In the genomic region with DNA sequence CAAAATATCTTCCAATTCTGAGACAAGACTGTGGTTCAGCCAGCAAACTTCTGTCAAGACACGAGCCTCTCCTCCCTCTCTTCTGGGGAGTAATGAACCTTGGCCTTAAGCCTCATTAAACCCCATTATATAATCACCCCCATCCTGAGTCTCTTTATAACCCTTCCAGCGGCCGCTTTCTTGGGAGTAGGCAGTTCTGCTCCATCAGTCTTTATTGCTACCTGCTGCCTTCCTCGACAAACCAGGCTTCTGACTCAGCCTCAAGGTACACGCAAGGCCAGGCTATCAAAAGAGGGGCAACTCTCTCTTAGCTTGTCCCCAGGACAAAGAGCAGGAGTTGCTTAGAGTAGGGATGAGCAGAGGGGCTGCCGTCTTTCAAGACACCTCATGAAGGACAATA, we compare ENCODE assay signal across 34 cellular contexts.
"Had no signal": no experiment of that assay in that cellular context is flagged by ENCODE, and none has a peak within 500 bp of the region (broad histone marks: within the 10 kb centered on the region; RNA-seq: fewer than 3 reads in every experiment).

No MANE protein-coding gene starts in this region.

- H3K4me1 Mint-ChIP-seq: activated B cell treated with CpG ODN at 0.5 μM for 24 hours; activated CD4-positive, alpha-beta T cell treated with anti-CD3 and anti-CD28 coated beads for 36 hours; stimulated activated memory B cell treated with anti-CD40 and anti-IgM and Interleukin-4, amounts not matched to agents 10 μg/mL and 1 μg/mL and 100 μg/mL, for 72 hours; stimulated activated naive CD8-positive, alpha-beta T cell treated with anti-CD3 and anti-CD28 coated beads, Interleukin-15, amount 100 ng/mL, for 72 hours; T-helper 17 cell had no signal

- H3K27ac ChIP-seq: adrenal gland, body of pancreas, cardiac muscle cell, colonic mucosa, gastroesophageal sphincter, left lung, ovary, prostate gland, sigmoid colon, vagina had no signal

- H3K27ac Mint-ChIP-seq: activated B cell treated with CpG ODN at 0.5 μM for 24 hours; activated CD4-positive, alpha-beta T cell treated with anti-CD3 and anti-CD28 coated beads for 36 hours; activated naive CD8-positive, alpha-beta T cell; activated T-cell treated with anti-CD3 and anti-CD28 coated beads, Interleukin-2, amount 50 U/mL, for 72 hours; natural killer cell treated with Interleukin-12 subunit alpha and Interleukin-12 subunit beta and Interleukin-15 and Interleukin-18, amount 100 ng/mL, for 72 hours; stimulated activated memory B cell treated with anti-CD40 and anti-IgM and Interleukin-4, amounts not matched to agents 10 μg/mL and 1 μg/mL and 100 μg/mL, for 72 hours; stimulated activated naive CD8-positive, alpha-beta T cell treated with anti-CD3 and anti-CD28 coated beads, Interleukin-15, amount 100 ng/mL, for 72 hours; T-helper 17 cell; type B pancreatic cell had no signal

- DNase-seq: activated B cell treated with CpG ODN at 0.5 μM for 24 hours; activated CD4-positive, alpha-beta T cell treated with anti-CD3 and anti-CD28 coated beads for 36 hours; activated effector memory CD4-positive, alpha-beta T cell treated with Interleukin-2 at 50 U/mL for 16 hours; activated naive CD4-positive, alpha-beta T cell treated with Interleukin-2 at 50 U/mL for 16 hours; activated T-cell treated with anti-CD3 and anti-CD28 coated beads for 4 hours; activated T-cell treated with anti-CD3 and anti-CD28 coated beads, Interleukin-2, amount 50 U/mL, for 72 hours; adrenal gland; aorta; body of pancreas; cerebellar nuclear complex; colonic mucosa; effector memory CD4-positive, alpha-beta T cell; erythroblast; hippocampal formation; left lung; mucosa of descending colon; ovary; sigmoid colon; stimulated activated CD4-positive, alpha-beta T cell treated with anti-CD3 and anti-CD28 coated beads, Interleukin-1b, Interleukin-23, amount 100 ng/mL, for 48 hours; stimulated activated CD4-positive, alpha-beta T cell treated with anti-CD3 and anti-CD28 coated beads, Interleukin-4, amount 100 ng/mL, for 4 hours; stimulated activated CD8-positive, alpha-beta memory T cell treated with anti-CD3 and anti-CD28 coated beads, Interleukin-4, amount 100 ng/mL, for 48 hours; stimulated activated naive CD8-positive, alpha-beta T cell treated with anti-CD3 and anti-CD28 coated beads, Interleukin-15, amount 100 ng/mL, for 72 hours; substantia nigra; T-helper 17 cell had no signal

- H3K4me3 ChIP-seq: adrenal gland, body of pancreas, cardiac muscle cell, colonic mucosa, gastroesophageal sphincter, left lung, lung, mucosa of descending colon, ovary, prostate gland, sigmoid colon, smooth muscle cell, vagina had no signal

- ATAC-seq: activated CD4-positive, alpha-beta T cell treated with anti-CD3 and anti-CD28 coated beads for 36 hours; activated T-cell treated with anti-CD3 and anti-CD28 coated beads, Interleukin-2, amount 50 U/mL, for 72 hours; body of pancreas; gastroesophageal sphincter; left lung; mucosa of descending colon; natural killer cell treated with Interleukin-12 subunit alpha and Interleukin-12 subunit beta and Interleukin-15 and Interleukin-18, amount 100 ng/mL, for 72 hours; stimulated activated memory B cell treated with anti-CD40 and anti-IgM and Interleukin-4, amounts not matched to agents 10 μg/mL and 1 μg/mL and 100 μg/mL, for 72 hours; stimulated activated naive CD8-positive, alpha-beta T cell treated with anti-CD3 and anti-CD28 coated beads, Interleukin-15, amount 100 ng/mL, for 72 hours; T-helper 17 cell had no signal

- H3K9me3 ChIP-seq: adrenal gland, body of pancreas, colonic mucosa, gastroesophageal sphincter, left lung, mucosa of descending colon, ovary, prostate gland, sigmoid colon, vagina had no signal

- H3K27me3 Mint-ChIP-seq: T-helper 17 cell had no signal

- H3K27me3 ChIP-seq: adrenal gland, body of pancreas, cardiac muscle cell, colonic mucosa, left lung, ovary, vagina had no signal

- H3K4me1 ChIP-seq: adrenal gland, body of pancreas, colonic mucosa, gastroesophageal sphincter, left lung, prostate gland, sigmoid colon, vagina had no signal

- H3K4me3 Mint-ChIP-seq: activated B cell treated with CpG ODN at 0.5 μM for 24 hours; activated CD4-positive, alpha-beta T cell treated with anti-CD3 and anti-CD28 coated beads for 36 hours; activated naive CD8-positive, alpha-beta T cell; activated T-cell treated with anti-CD3 and anti-CD28 coated beads, Interleukin-2, amount 50 U/mL, for 72 hours; natural killer cell treated with Interleukin-12 subunit alpha and Interleukin-12 subunit beta and Interleukin-15 and Interleukin-18, amount 100 ng/mL, for 72 hours; stimulated activated memory B cell treated with anti-CD40 and anti-IgM and Interleukin-4, amounts not matched to agents 10 μg/mL and 1 μg/mL and 100 μg/mL, for 72 hours; stimulated activated naive CD8-positive, alpha-beta T cell treated with anti-CD3 and anti-CD28 coated beads, Interleukin-15, amount 100 ng/mL, for 72 hours; T-helper 17 cell; type B pancreatic cell had no signal

- H3K36me3 Mint-ChIP-seq: activated naive CD8-positive, alpha-beta T cell; natural killer cell treated with Interleukin-12 subunit alpha and Interleukin-12 subunit beta and Interleukin-15 and Interleukin-18, amount 100 ng/mL, for 72 hours; stimulated activated memory B cell treated with anti-CD40 and anti-IgM and Interleukin-4, amounts not matched to agents 10 μg/mL and 1 μg/mL and 100 μg/mL, for 72 hours; type B pancreatic cell had no signal

- H3K9me3 Mint-ChIP-seq: activated B cell treated with CpG ODN at 0.5 μM for 24 hours; natural killer cell treated with Interleukin-12 subunit alpha and Interleukin-12 subunit beta and Interleukin-15 and Interleukin-18, amount 100 ng/mL, for 72 hours; type B pancreatic cell had no signal

- H3K36me3 ChIP-seq: adrenal gland, cardiac muscle cell, colonic mucosa, gastroesophageal sphincter, left lung, ovary, prostate gland, sigmoid colon, vagina had no signal
